In the genomic region with DNA sequence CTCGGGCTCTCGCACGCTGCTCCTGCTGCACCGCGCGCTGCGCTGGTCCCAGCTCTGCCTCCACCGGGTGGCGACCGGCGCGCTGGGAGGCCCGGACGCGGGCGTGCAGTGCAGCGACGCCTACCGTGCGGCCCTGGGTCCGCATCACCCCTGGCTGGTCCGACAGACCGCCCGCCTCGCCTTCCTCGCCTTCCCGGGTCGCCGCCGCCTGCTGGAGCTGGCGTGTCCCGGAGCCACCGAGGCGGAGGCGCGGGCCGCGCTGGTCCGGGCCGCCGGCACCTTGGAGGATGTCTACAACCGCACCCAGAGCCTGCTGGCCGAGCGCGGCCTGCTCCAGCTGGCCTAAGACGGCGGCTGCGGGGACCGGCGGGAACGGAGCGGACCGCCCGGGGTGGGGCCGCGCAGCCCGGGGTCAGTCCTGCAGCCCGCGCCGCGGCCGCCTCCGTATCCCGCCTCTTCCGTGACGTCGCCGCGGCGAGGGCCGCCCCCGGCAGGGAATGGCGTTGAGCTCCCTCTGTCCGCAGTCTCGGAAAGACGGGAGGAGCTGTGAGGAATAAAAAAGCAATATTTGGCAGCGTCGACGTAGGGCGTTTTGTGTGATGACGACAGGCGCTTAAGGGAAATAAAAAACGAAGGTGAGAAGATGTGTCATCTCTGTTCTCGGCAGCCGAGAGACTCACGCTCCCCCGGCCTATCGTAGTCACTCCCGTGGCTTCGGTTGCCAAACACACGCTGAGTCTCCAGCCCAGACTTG, we compare ENCODE assay signal across 9 cellular contexts. TPM values are rescaled to one million over a fixed set of nuclear protein-coding genes. Genes with fewer than 3 reads are reported as not detected.
DNase-seq lines count a peak whose midpoint lies in the region; ATAC-seq, FAIRE-seq and TF ChIP-seq lines count a peak whose summit lies in the region.
"Had no signal": no experiment of that assay in that cellular context is flagged by ENCODE, and none has a peak within 500 bp of the region (broad histone marks: within the 10 kb centered on the region; RNA-seq: fewer than 3 reads in every experiment).

No MANE protein-coding gene starts in this region.

- peak; percentile 92 for DNase-seq in CD14-positive monocyte (ENCODE audit: low spot score)
- DNase-seq in GM19239 (ENCODE audit: insufficient read length, low spot score), result peak; percentile 86
- peak; percentile 79 to 82 for DNase-seq in NOMO-1 (lab: John Stamatoyannopoulos, UW; ENCODE audit: unreplicated experiment in 2 of 2)
- DNase-seq in activated CD8-positive, alpha-beta memory T cell treated with anti-CD3 and anti-CD28 coated beads, Interleukin-2, amount 50 U/mL, for 1 hour (ENCODE audit: extremely low read depth), result peak; percentile 57
- DNase-seq in endodermal cell, result peak; percentile 93
- DNase-seq in midbrain (lab: John Stamatoyannopoulos, UW), result peak; percentile 89
- DNase-seq in stimulated activated CD8-positive, alpha-beta memory T cell treated with anti-CD3 and anti-CD28 coated beads, Interleukin-15, amount 100 ng/mL, for 4 hours (ENCODE audit: low read depth in 2 of 2), result peak; percentile 56 to 58

- peaks cover 67% of the 10 kb centered on the region for H3K27me3 ChIP-seq in endodermal cell (ENCODE audit: control insufficient read depth, insufficient read depth, low read length, poor library complexity, severe bottlenecking)

- no peak overlapping the region for H3K27ac ChIP-seq in endodermal cell (ENCODE audit: low read depth, low read length)

- H3K27me3 Mint-ChIP-seq in CD14-positive monocyte (ENCODE audit: low read depth in 3 of 3) (peaks cover 50 to 70% (median 65%) of the 10 kb centered on the region in 3 donors), endodermal cell (ENCODE audit: insufficient read depth) (peaks cover 69% of the 10 kb centered on the region)

- H3K9me3 ChIP-seq in endodermal cell (ENCODE audit: control insufficient read depth, low read length), result peaks cover 2% of the 10 kb centered on the region

- intact Hi-C loops in CD14-positive monocyte (cut with micrococcal nuclease), result loop anchor here (2.0 to 10.0 kb wide), 5 partner anchors 21 to 97 kb away; partner anchors contain the start of genes ARRB2 (in 1 of the 2), CXCL16 (in 1 of the 2) and ZMYND15 (in 1 of the 2)

- peak overlapping the region; percentile 91 for H3K4me3 ChIP-seq in endodermal cell (ENCODE audit: low read length)

- H3K9me3 Mint-ChIP-seq in CD14-positive monocyte, result peaks cover 0 to 24% (median 6%) of the 10 kb centered on the region in 7 donors
- no peaks in the 10 kb centered on the region for H3K9me3 Mint-ChIP-seq in endodermal cell

- H3K4me1 ChIP-seq in endodermal cell (ENCODE audit: control insufficient read depth, insufficient read depth, low read length), result no peaks in the 10 kb centered on the region

- H3K27ac Mint-ChIP-seq in CD14-positive monocyte (peak overlapping the region; percentile 89 to 98 (median 96)), endodermal cell (peak overlapping the region; percentile 44)

- ATAC-seq in HG03457 (IDR thresholded peaks at IDR 0.05; ENCODE audit: unreplicated experiment), result peak; percentile 70

- WGBS in endodermal cell (ENCODE audit: insufficient coverage in 1 of 2, insufficient read length in 1 of 2), 2 experiments, result 1 to 2% methylated on average over 20 to 91 of the region's 91 CpGs

- H3K9ac ChIP-seq in endodermal cell (ENCODE audit: extremely low read depth, low read length, poor library complexity, severe bottlenecking), result peak overlapping the region; percentile 67

- FAIRE-seq in GM19239 (lab: Jason Lieb, UNC), result peak; percentile 83
- FAIRE-seq: islet of Langerhans had no signal

- TF ChIP-seq CTCF in CD14-positive monocyte (IDR thresholded peaks at IDR 0.05) (peak; percentile 86), endodermal cell (conservative IDR thresholded peaks at IDR 0.05) (peak; percentile 85)

- no peaks in the 10 kb centered on the region for H3K36me3 ChIP-seq in endodermal cell (ENCODE audit: control insufficient read depth, insufficient read depth, low read length)

- H3K4me3 Mint-ChIP-seq in CD14-positive monocyte (peak overlapping the region; percentile 85 to 91), endodermal cell (peak overlapping the region; percentile 67)

- H3K4me1 Mint-ChIP-seq in CD14-positive monocyte (peaks cover 44% of the 10 kb centered on the region), endodermal cell (peaks cover 6% of the 10 kb centered on the region)

- H3K36me3 Mint-ChIP-seq in CD14-positive monocyte (peaks cover 10 to 16% of the 10 kb centered on the region in 2 donors), endodermal cell (ENCODE audit: low read depth) (no peaks in the 10 kb centered on the region)

RNA-seq across cellular contexts. Expression of gene GLTPD2, which starts 1.4 kb away (rescaled TPM):
- polyA plus RNA-seq in CD14-positive monocyte, result 1 to 10 TPM; 1.5 to 2.1 TPM
- 1 to 10 TPM in 1 of 2 donors, under 1 TPM in 1; 0.88 to 1.6 TPM for total RNA-seq in endodermal cell
- not detected for polyA plus RNA-seq in endodermal cell (2013, experiment 1 of 2)
- polyA plus RNA-seq in endodermal cell (2013, experiment 2 of 2), result not detected

RNA-seq across cellular contexts. Expression of gene VMO1, which starts 4.0 kb away (rescaled TPM):
- under 1 TPM; 0.54 to 0.79 TPM for polyA plus RNA-seq in CD14-positive monocyte
- total RNA-seq in endodermal cell, result 1 to 10 TPM in 1 of 2 donors, under 1 TPM in 1; 0.75 to 1.0 TPM
- not detected for polyA plus RNA-seq in endodermal cell (2013, experiment 1 of 2)
- polyA plus RNA-seq in endodermal cell (2013, experiment 2 of 2), result 0.99 TPM

RNA-seq across cellular contexts. Expression of gene PSMB6, which starts 5.8 kb away (rescaled TPM):
- 100 to 1,000 TPM; 361 to 364 TPM for polyA plus RNA-seq in CD14-positive monocyte
- 100 to 1,000 TPM; 211 to 216 TPM for total RNA-seq in endodermal cell
- polyA plus RNA-seq in endodermal cell (2013, experiment 1 of 2), result 224 TPM
- 208 TPM for polyA plus RNA-seq in endodermal cell (2013, experiment 2 of 2)

RNA-seq across cellular contexts. Expression of gene PLD2, which starts 16.8 kb away (rescaled TPM):
- polyA plus RNA-seq in CD14-positive monocyte, result 1 to 10 TPM; 3.5 to 4.0 TPM
- 10 to 100 TPM; 72.7 to 75.2 TPM for total RNA-seq in endodermal cell
- 32.9 TPM for polyA plus RNA-seq in endodermal cell (2013, experiment 1 of 2)
- 35.4 TPM for polyA plus RNA-seq in endodermal cell (2013, experiment 2 of 2)
